ENCODE assay signal across 28 cellular contexts in genomic region chr16:55302635-55303034, GRCh38. TPM values are rescaled to one million over a fixed set of nuclear protein-coding genes. Genes with fewer than 3 reads are reported as not detected.
A peak's percentile ranks its signal among the peaks of the same experiment; 100 is the strongest.
DNase-seq lines count a peak whose midpoint lies in the region; ATAC-seq and TF ChIP-seq lines count a peak whose summit lies in the region.
"Had no signal": no experiment of that assay in that cellular context is flagged by ENCODE, and none has a peak within 500 bp of the region (broad histone marks: within the 10 kb centered on the region; RNA-seq: fewer than 3 reads in every experiment).

No MANE protein-coding gene starts in this region.

- H3K4me1 Mint-ChIP-seq in GM23338 (peaks cover 13% of the 10 kb centered on the region), neural progenitor cell (peaks cover 20% of the 10 kb centered on the region)
- H3K4me1 Mint-ChIP-seq: CD4-positive, alpha-beta memory T cell; IgD-negative memory B cell had no signal

- DNase-seq in GM23338 (ENCODE audit: low spot score) (peak; percentile 51), HEK293T (ENCODE audit: extremely low spot score) (peak; percentile 10), iPS-NIHi11 (ENCODE audit: low spot score) (peak; percentile 48), neural progenitor cell (ENCODE audit: low spot score) (peak; percentile 26), GM10266 (ENCODE audit: extremely low spot score) (no peak)
- no peak for DNase-seq in stimulated activated naive CD4-positive, alpha-beta T cell (lab: John Stamatoyannopoulos, UW)
- DNase-seq: AML-193; CD4-positive, alpha-beta memory T cell; COR-L47; DMS79; EL; GM23248; HCEC 1CT; NCI-H1092 treated with DMSO at 0.1 percent for 48 hours; NCI-H1436; NCI-H187; NCI-H2081 treated with DMSO at 0.1 percent for 48 hours; NCI-H446; NCI-H524 treated with DMSO at 0.1 percent for 48 hours; NCI-H774; SK-N-SH; SW 1271 had no signal

- H2AFZ ChIP-seq in GM23338: peak overlapping the region; percentile 97
- H2AFZ ChIP-seq in neural progenitor cell (replicated peaks): peak overlapping the region; percentile 48
- H2AFZ ChIP-seq: GM23248 had no signal

- H3K27ac ChIP-seq in GM23338 (ENCODE audit: low read depth) (no peak overlapping the region), neural progenitor cell (no peak overlapping the region)
- H3K27ac ChIP-seq: A549; BLaER1 treated with 17β-estradiol and CSF1 and Interleukin-3, amounts not matched to agents 10 nM and 100 nM; GM23248; HL-60; KMS-11 had no signal

- H3K27me3 ChIP-seq in GM23338 (ENCODE audit: insufficient read depth): no peaks in the 10 kb centered on the region
- no peaks in the 10 kb centered on the region for H3K27me3 ChIP-seq in neural progenitor cell
- H3K27me3 ChIP-seq: BLaER1 treated with 17β-estradiol and CSF1 and Interleukin-3, amounts not matched to agents 10 nM and 100 nM had no signal

- CTCF ChIA-PET in HEK293T (lab: Yijun Ruan, JAX): interaction anchor here (1.1 kb wide), 1 partner anchor 345 kb away, joined by 4 read pairs; no protein-coding TSS in a partner anchor

- TF ChIP-seq CTCF in GM23338 (conservative IDR thresholded peaks at IDR 0.05; ENCODE audit: low read depth in 2 of 2) (no peak), neural progenitor cell (IDR thresholded peaks at IDR 0.05) (no peak), GM10266 (IDR thresholded peaks at IDR 0.05; ENCODE audit: control insufficient read depth, insufficient read depth, low read depth, missing control alignments) (no peak)

- no peaks in the 10 kb centered on the region for H3K9me3 ChIP-seq in neural progenitor cell (ENCODE audit: low read depth)
- H3K9me3 ChIP-seq: A549, SK-N-SH had no signal

- no peak overlapping the region; the same call in 1 of the 2 replicates for H3K27ac Mint-ChIP-seq in GM23338
- H3K27ac Mint-ChIP-seq in neural progenitor cell: no peak overlapping the region
- H3K27ac Mint-ChIP-seq: CD4-positive, alpha-beta memory T cell; IgD-negative memory B cell had no signal

- peak; percentile 91 for ATAC-seq in GM23338
- ATAC-seq in HG03108 (IDR thresholded peaks at IDR 0.05; ENCODE audit: unreplicated experiment): no peak
- ATAC-seq: A549 had no signal

- H3K4me1 ChIP-seq in GM23338 (ENCODE audit: insufficient read depth) (peaks cover 8% of the 10 kb centered on the region), neural progenitor cell (peaks cover 7% of the 10 kb centered on the region)
- H3K4me1 ChIP-seq: A549; BLaER1 treated with 17β-estradiol and CSF1 and Interleukin-3, amounts not matched to agents 10 nM and 100 nM had no signal

- no peaks in the 10 kb centered on the region for H3K9me2 ChIP-seq in GM23338 (ENCODE audit: insufficient read depth)
- H3K9me2 ChIP-seq: SK-N-SH had no signal

- H3K4me3 ChIP-seq in GM23338 (no peak overlapping the region), neural progenitor cell (no peak overlapping the region)
- H3K4me3 ChIP-seq: A549; BLaER1 treated with 17β-estradiol and CSF1 and Interleukin-3, amounts not matched to agents 10 nM and 100 nM; GM23248 had no signal

- peaks cover under 1% of the 10 kb centered on the region for H3K27me3 Mint-ChIP-seq in GM23338 (ENCODE audit: insufficient read depth, low read depth, poor library complexity)
- H3K27me3 Mint-ChIP-seq in neural progenitor cell (ENCODE audit: insufficient read depth, low read depth): peaks cover 7% of the 10 kb centered on the region

- H3K4me3 Mint-ChIP-seq in GM23338: no peak overlapping the region; the same call in 2 of the 3 replicates
- H3K4me3 Mint-ChIP-seq in neural progenitor cell: no peak overlapping the region
- H3K4me3 Mint-ChIP-seq: CD4-positive, alpha-beta memory T cell; IgD-negative memory B cell had no signal

- H3K36me3 ChIP-seq in GM23338 (ENCODE audit: insufficient read depth) (no peaks in the 10 kb centered on the region), neural progenitor cell (no peaks in the 10 kb centered on the region)
- H3K36me3 ChIP-seq: BLaER1 treated with 17β-estradiol and CSF1 and Interleukin-3, amounts not matched to agents 10 nM and 100 nM had no signal

- POLR2A ChIA-PET in HEK293T (lab: Yijun Ruan, JAX): no interaction called here

- H3K4me2 ChIP-seq in GM23338 (peak overlapping the region; percentile 41), neural progenitor cell (no peak overlapping the region)
- H3K4me2 ChIP-seq: A549; BLaER1 treated with 17β-estradiol and CSF1 and Interleukin-3, amounts not matched to agents 10 nM and 100 nM; KMS-11; SK-N-SH had no signal

- H3K36me3 Mint-ChIP-seq in GM23338 (ENCODE audit: low read depth) (peaks cover under 1% of the 10 kb centered on the region; the same call in 1 of the 3 replicates), neural progenitor cell (peaks cover under 1% of the 10 kb centered on the region)
- H3K36me3 Mint-ChIP-seq: CD4-positive, alpha-beta memory T cell; IgD-negative memory B cell had no signal

- H3F3A ChIP-seq in GM23338 (replicated peaks; ENCODE audit: low read depth) (no peaks in the 10 kb centered on the region), neural progenitor cell (ENCODE audit: low read depth) (no peaks in the 10 kb centered on the region)

- no peaks in the 10 kb centered on the region for H4K20me1 ChIP-seq in GM23338 (replicated peaks; ENCODE audit: insufficient read depth)
- H4K20me1 ChIP-seq in neural progenitor cell (ENCODE audit: low read depth): no peaks in the 10 kb centered on the region
- H4K20me1 ChIP-seq: BLaER1 treated with 17β-estradiol and CSF1 and Interleukin-3, amounts not matched to agents 10 nM and 100 nM had no signal

- H3K9ac ChIP-seq in neural progenitor cell: no peak overlapping the region
- H3K9ac ChIP-seq: BLaER1 treated with 17β-estradiol and CSF1 and Interleukin-3, amounts not matched to agents 10 nM and 100 nM; GM23248; KMS-11; SK-N-SH had no signal

- H3K9me3 Mint-ChIP-seq in GM23338 (peaks cover 10% of the 10 kb centered on the region), neural progenitor cell (peaks cover 2% of the 10 kb centered on the region)

- H3K79me2 ChIP-seq in GM23338 (replicated peaks; ENCODE audit: insufficient read depth): no peaks in the 10 kb centered on the region
- H3K79me2 ChIP-seq in neural progenitor cell (ENCODE audit: low read depth): no peaks in the 10 kb centered on the region

TF ChIP-seq in GM23338, 12 proteins besides CTCF, POLR2A, EP300 and RAD21 (continues in another document):
- no peak for TF ChIP-seq NANOG (IDR thresholded peaks at IDR 0.05; ENCODE audit: borderline replicate concordance)
- TF ChIP-seq POLR2AphosphoS5 (IDR thresholded peaks at IDR 0.05; ENCODE audit: low read depth): no peak
- no peak for TF ChIP-seq EZH2phosphoT487 (IDR thresholded peaks at IDR 0.05; ENCODE audit: unreplicated experiment)
- TF ChIP-seq STAT1 (IDR thresholded peaks at IDR 0.05; ENCODE audit: unreplicated experiment): no peak
- no peak for TF ChIP-seq CREB1 (CRISPR knock-in tag; IDR thresholded peaks at IDR 0.05; ENCODE audit: low read depth)
- TF ChIP-seq JUNB (IDR thresholded peaks at IDR 0.05; ENCODE audit: unreplicated experiment): no peak
- no peak for TF ChIP-seq EZH2 (IDR thresholded peaks at IDR 0.05; ENCODE audit: low read depth, unreplicated experiment)

TF ChIP-seq in HEK293T, 16 proteins besides CTCF, POLR2A, EP300 and RAD21:
- TF ChIP-seq TARDBP (IDR thresholded peaks at IDR 0.05): no peak
- TF ChIP-seq L3MBTL2 (conservative IDR thresholded peaks at IDR 0.05): 0 out of 2 replicates have a peak, but pooled peaks have one; percentile 24

RNA-seq across cellular contexts. Expression of gene IRX6, which starts 21.4 kb away (rescaled TPM):
- not detected in 2 replicates for total RNA-seq in GM23338 (2014; rRNA removed; shearing (Covaris generic))
- 0.10 TPM in 1 of 2 replicates, not detected in the other for polyA plus RNA-seq in GM23338 (2016; fragmentation: Nextera tagmentation; extraction: Ambion mirVana)
- not detected in 2 replicates for total RNA-seq in neural progenitor cell (ENCODE audit: low replicate concordance)
- total RNA-seq: CD4-positive, alpha-beta memory T cell; GM23248 had no signal
- polyA plus RNA-seq: A549; CD4-positive, alpha-beta memory T cell; GM23248; IgD-negative memory B cell; SK-N-SH had no signal

Comparison
In these comparisons a context has a peak if more than half of its experiments do, and no peak if none do; other contexts are left out.
1. DNase-seq: peak in GM23338 (single experiment), HEK293T (single experiment), iPS-NIHi11 (single experiment) and neural progenitor cell (single experiment); none in stimulated activated naive CD4-positive, alpha-beta T cell (0 of 6) and GM10266 (single experiment).